Comparison of ENCODE assay signal across 8 cellular contexts in genomic region chr20:62925420-62926228, GRCh38. TPM values are rescaled to one million over a fixed set of nuclear protein-coding genes. Genes with fewer than 3 reads are reported as not detected.
A peak's percentile ranks its signal among the peaks of the same experiment; 100 is the strongest.
DNase-seq lines count a peak whose midpoint lies in the region; ATAC-seq and TF ChIP-seq lines count a peak whose summit lies in the region.

No MANE protein-coding gene starts in this region.

- POLR2A ChIA-PET in RWPE1 (lab: Yijun Ruan, JAX; ENCODE audit: low non-redundant PET) = interaction anchor here (1.0 kb wide), 1 partner anchor 9 kb away, joined by 4 read pairs; no protein-coding TSS in a partner anchor

- ATAC-seq in Right ventricle myocardium superior (ENCODE audit: poor library complexity) (no peak), Right ventricle myocardium inferior (no peak), HG03135 (IDR thresholded peaks at IDR 0.05; ENCODE audit: unreplicated experiment) (peak; percentile 20)

- peak overlapping the region; percentile 92 for H3K9ac ChIP-seq in iPS-20b (ENCODE audit: low read depth, low read length)

- no peaks in the 10 kb centered on the region for H3K27me3 ChIP-seq in iPS-20b (ENCODE audit: insufficient read depth, low read length)

- H3K36me3 ChIP-seq in iPS-20b (ENCODE audit: insufficient read depth, low read depth, low read length) = 0 out of 2 replicates have a peak, but pooled peaks cover 5% of the 10 kb centered on the region

- peak; percentile 60 for DNase-seq in Right ventricle myocardium superior
- DNase-seq in Right ventricle myocardium inferior (ENCODE audit: missing footprints) = no peak
- DNase-seq in RWPE1 (ENCODE audit: low spot score) = no peak
- DNase-seq in astrocyte of the spinal cord (ENCODE audit: low read depth, low spot score) = peak; percentile 20
- peak; percentile 61 for DNase-seq in stimulated activated CD4-positive, alpha-beta T cell treated with anti-CD3 and anti-CD28 coated beads, Interleukin-15, amount 100 ng/mL, for 24 hours
- DNase-seq in NCI-H2196 treated with DMSO at 0.1 percent for 48 hours (lab: John Stamatoyannopoulos, UW; ENCODE audit: unreplicated experiment) = no peak

- H3K4me1 ChIP-seq in iPS-20b (ENCODE audit: insufficient read depth, low read length) = peaks cover 41% of the 10 kb centered on the region

- H3K27ac ChIP-seq in RWPE1 (peak overlapping the region; percentile 95), iPS-20b (ENCODE audit: low read length) (peak overlapping the region; percentile 45)

- CTCF ChIA-PET in RWPE1 (lab: Yijun Ruan, JAX) = interaction anchor here (0.6 to 0.7 kb wide), 2 partner anchors 12 to 26 kb away, joined by 3 to 5 read pairs; no protein-coding TSS in a partner anchor

- H3K9me3 ChIP-seq in iPS-20b (ENCODE audit: insufficient read depth, low read depth, low read length) = no peaks in the 10 kb centered on the region

- TF ChIP-seq CTCF in RWPE1 (conservative IDR thresholded peaks at IDR 0.05; ENCODE audit: low read depth) (no peak), astrocyte of the spinal cord (IDR thresholded peaks at IDR 0.05; ENCODE audit: low read depth, low read length) (no peak)

- H3K4me3 ChIP-seq in astrocyte of the spinal cord (ENCODE audit: low read depth, low read length) (peak overlapping the region; percentile 95), iPS-20b (ENCODE audit: low read length) (peak overlapping the region; percentile 99)

- in situ Hi-C loops in astrocyte of the spinal cord (cut with HindIII; ENCODE audit: low sequenced_read_pairs) = no loop called here

- intact Hi-C loops in Right ventricle myocardium superior (cut with DNase I) (no loop called here), Right ventricle myocardium inferior (cut with DNase I) (loop anchor here (5.0 kb wide), 1 partner anchor 48 kb away; no protein-coding TSS in a partner anchor)

RNA-seq across cellular contexts. Expression of gene DIDO1, which starts 0.7 kb away (rescaled TPM):
- total RNA-seq in Right ventricle myocardium superior = 32.3 TPM
- 33.5 TPM for total RNA-seq in Right ventricle myocardium inferior

RNA-seq across cellular contexts. Expression of gene GID8, which starts 12.3 kb away (rescaled TPM):
- 15.5 TPM for total RNA-seq in Right ventricle myocardium superior
- total RNA-seq in Right ventricle myocardium inferior = 16.1 TPM

RNA-seq across cellular contexts. Expression of gene SLC17A9, which starts 26.9 kb away (rescaled TPM):
- total RNA-seq in Right ventricle myocardium superior (0.73 TPM), Right ventricle myocardium inferior (0.41 TPM)

Comparison
In these comparisons a context has a peak if more than half of its experiments do, and no peak if none do; other contexts are left out.
1. DNase-seq: peak in Right ventricle myocardium superior (single experiment), astrocyte of the spinal cord (single experiment) and stimulated activated CD4-positive, alpha-beta T cell treated with anti-CD3 and anti-CD28 coated beads, Interleukin-15, amount 100 ng/mL, for 24 hours (single experiment); none in Right ventricle myocardium inferior (single experiment), RWPE1 (single experiment) and NCI-H2196 treated with DMSO at 0.1 percent for 48 hours (single experiment).